Comparison of ENCODE assay signal across 8 cellular contexts in the genomic region with DNA sequence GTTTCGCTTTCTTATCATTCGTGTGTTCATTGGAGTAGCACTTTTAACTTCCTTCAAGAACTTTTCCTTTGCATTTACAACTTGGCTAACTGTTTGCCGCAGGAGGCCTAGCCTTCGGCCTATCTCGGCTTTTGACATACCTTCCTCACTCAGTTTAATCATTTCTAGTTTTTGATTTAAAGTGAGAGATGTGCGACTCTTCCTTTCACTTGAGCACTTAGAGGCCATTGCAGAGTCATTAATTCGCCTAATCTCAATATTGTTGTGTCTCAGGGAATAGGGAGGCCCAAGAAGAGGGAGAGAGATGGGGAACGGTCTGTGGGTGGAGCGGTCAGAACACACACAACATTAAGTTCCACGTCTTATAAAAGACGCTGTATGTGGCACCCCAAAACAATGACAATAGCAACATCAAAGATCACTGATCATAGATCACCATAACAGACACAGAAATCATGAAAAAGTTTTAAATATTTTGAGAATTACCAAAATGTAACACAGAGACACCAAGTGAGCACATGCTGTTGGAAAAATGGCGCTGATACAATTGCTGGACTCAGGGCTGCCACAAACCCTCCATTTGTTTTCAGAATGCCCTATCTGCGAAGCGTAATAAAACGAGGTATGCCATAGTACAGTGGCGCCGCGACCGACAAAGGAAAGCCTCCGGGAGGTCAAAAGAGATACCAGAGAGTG. TPM values are rescaled to one million over a fixed set of nuclear protein-coding genes. Genes with fewer than 3 reads are reported as not detected.
DNase-seq lines count a peak whose midpoint lies in the region; ATAC-seq and TF ChIP-seq lines count a peak whose summit lies in the region.

No MANE protein-coding gene starts in this region.

- peak overlapping the region; percentile 97 for H3K14ac ChIP-seq in H9 (ENCODE audit: insufficient read depth, low read length)

- peaks cover 17 to 18% of the 10 kb centered on the region in 2 experiments for H3K9me3 Mint-ChIP-seq in H9

- no peaks in the 10 kb centered on the region for H3K27me3 Mint-ChIP-seq in H9 (ENCODE audit: low read depth)

- H3K4me1 ChIP-seq in H9 (ENCODE audit: insufficient read depth, low read length): no peaks in the 10 kb centered on the region; the same call in 1 of the 2 replicates
- peaks cover 0 to 29% (median 3%) of the 10 kb centered on the region in 4 donors for H3K4me1 ChIP-seq in Peyer's patch
- peaks cover 3% of the 10 kb centered on the region for H3K4me1 ChIP-seq in prostate gland (replicated peaks)

- H3K23me2 ChIP-seq in H9 (ENCODE audit: insufficient read length, low read depth, low read length, poor library complexity, severe bottlenecking): peaks cover 9% of the 10 kb centered on the region

- TF ChIP-seq CTCF in H9 (conservative IDR thresholded peaks at IDR 0.05) (no peak), Peyer's patch (IDR thresholded peaks at IDR 0.05) (no peak), epithelial cell of proximal tubule (conservative IDR thresholded peaks at IDR 0.05; ENCODE audit: low read depth, low read length) (no peak), prostate gland (IDR thresholded peaks at IDR 0.05) (no peak)

- peak overlapping the region; percentile 83 for H3K18ac ChIP-seq in H9 (ENCODE audit: insufficient read length, low read depth, low read length)

- H3K23ac ChIP-seq in H9 (ENCODE audit: insufficient read length, low read depth, low read length): no peak overlapping the region

- no peak overlapping the region for H2BK5ac ChIP-seq in H9 (ENCODE audit: insufficient read length, low read length)

- H3K36me3 Mint-ChIP-seq in H9 (ENCODE audit: insufficient read depth in 1 of 3, low read depth in 3 of 3): peaks cover 33 to 51% (median 34%) of the 10 kb centered on the region in 3 experiments

- intact Hi-C loops in prostate gland (cut with DNase I): loop anchor here (5.0 kb wide), 1 partner anchor 37 kb away; no protein-coding TSS in a partner anchor

- H3K4me2 ChIP-seq in H9 (ENCODE audit: insufficient read depth, insufficient read length, low read length): peak overlapping the region; percentile 82

- no peak overlapping the region for H2BK120ac ChIP-seq in H9 (ENCODE audit: low read depth, low read length, poor library complexity, severe bottlenecking)

- H4K91ac ChIP-seq in H9 (ENCODE audit: insufficient read length, low read depth, low read length): no peak overlapping the region

- peak overlapping the region; percentile 64 to 97 (median 86) for H3K4me3 ChIP-seq in Peyer's patch
- H3K4me3 ChIP-seq in epithelial cell of proximal tubule (ENCODE audit: low read depth, low read length): peak overlapping the region; percentile 92
- H3K4me3 ChIP-seq in prostate gland: peak overlapping the region; percentile 92 to 97

- H3K79me1 ChIP-seq in H9 (ENCODE audit: insufficient read depth, low read depth, low read length, poor library complexity, severe bottlenecking): peaks cover 4% of the 10 kb centered on the region

- no peaks in the 10 kb centered on the region for H4K20me1 ChIP-seq in H9 (ENCODE audit: control insufficient read depth, insufficient read depth, insufficient read length)

- no peak overlapping the region for H3K4ac ChIP-seq in H9 (ENCODE audit: low read depth, low read length)

- no peak overlapping the region for H4K8ac ChIP-seq in H9 (replicated peaks; ENCODE audit: insufficient read length, low read depth, low read length)

- ATAC-seq in HG02938 (IDR thresholded peaks at IDR 0.05; ENCODE audit: unreplicated experiment): no peak

- H2BK15ac ChIP-seq in H9 (ENCODE audit: low read depth, low read length): no peak overlapping the region; the same call in 1 of the 2 replicates

- no peak overlapping the region for H2AK5ac ChIP-seq in H9 (ENCODE audit: insufficient read length, low read length)

- peaks cover 8% of the 10 kb centered on the region; the same call in 1 of the 2 replicates for H3K79me2 ChIP-seq in H9 (ENCODE audit: insufficient read depth, low read length)

- no peak overlapping the region for H2BK12ac ChIP-seq in H9 (ENCODE audit: insufficient read length, low read depth, low read length)

- peak overlapping the region; percentile 21 for H3K27ac ChIP-seq in H9 (ENCODE audit: insufficient read length, low read depth, low read length)
- peak overlapping the region; percentile 95 to 99 (median 97) for H3K27ac ChIP-seq in Peyer's patch
- H3K27ac ChIP-seq in prostate gland: peak overlapping the region; percentile 96 to 97

- no peak overlapping the region for H2BK20ac ChIP-seq in H9 (ENCODE audit: low read depth, low read length, poor library complexity, severe bottlenecking)

- peak overlapping the region; percentile 95 to 99 for H3K4me3 Mint-ChIP-seq in H9

- no peak overlapping the region for H3T11ph ChIP-seq in H9 (ENCODE audit: low read length)

- DNase-seq in H9 (no peak), Peyer's patch (no peak), epithelial cell of proximal tubule (ENCODE audit: low read depth) (no peak), prostate gland (ENCODE audit: low spot score) (no peak), NCI-H524 treated with DMSO at 0.1 percent for 48 hours (lab: John Stamatoyannopoulos, UW) (no peak), COLO668 (lab: John Stamatoyannopoulos, UW; ENCODE audit: unreplicated experiment) (no peak), middle frontal gyrus (ENCODE audit: extremely low spot score, low spot score) (no peak)

- no peaks in the 10 kb centered on the region for H3K9me3 ChIP-seq in H9 (ENCODE audit: control insufficient read depth, low read depth, low read length)
- H3K9me3 ChIP-seq in Peyer's patch: no peaks in the 10 kb centered on the region
- H3K9me3 ChIP-seq in prostate gland: no peaks in the 10 kb centered on the region

- H3K27ac Mint-ChIP-seq in H9: peak overlapping the region; percentile 97 to 99 (median 98)

- H3K4me1 Mint-ChIP-seq in H9: peaks cover 12 to 16% of the 10 kb centered on the region in 2 experiments

- H3K56ac ChIP-seq in H9 (ENCODE audit: insufficient read length, low read depth, low read length): no peak overlapping the region

- H3K9ac ChIP-seq in H9 (ENCODE audit: extremely low read depth, insufficient read length, low read length): peak overlapping the region; percentile 94

- TF ChIP-seq POLR2A in Peyer's patch (IDR thresholded peaks at IDR 0.05) (no peak), prostate gland (IDR thresholded peaks at IDR 0.05) (no peak)

- no peaks in the 10 kb centered on the region for H3K27me3 ChIP-seq in H9 (ENCODE audit: insufficient read depth, low read length)
- H3K27me3 ChIP-seq in Peyer's patch: no peaks in the 10 kb centered on the region
- no peaks in the 10 kb centered on the region for H3K27me3 ChIP-seq in prostate gland (replicated peaks; ENCODE audit: insufficient read depth)

- no peak overlapping the region for H2AFZ ChIP-seq in H9 (ENCODE audit: low read length)

- peak overlapping the region; percentile 41 for H4K5ac ChIP-seq in H9 (ENCODE audit: insufficient read length, low read depth, low read length)

- H3K36me3 ChIP-seq in Peyer's patch: peaks cover 0 to 11% (median 0%) of the 10 kb centered on the region in 3 donors
- no peaks in the 10 kb centered on the region for H3K36me3 ChIP-seq in prostate gland

- WGBS in H9 (ENCODE audit: extremely low coverage, insufficient read length, low lambda C conversion rate): no CpG with 5 or more reads among the region's 20 CpGs
- WGBS in prostate gland: 42% methylated on average over 20 of the region's 20 CpGs

RNA-seq across cellular contexts. Expression of gene TIGD1, which starts 0.6 kb away (rescaled TPM):
- 4.8 and 6.3 TPM in 2 replicates for total RNA-seq in H9 (2021)
- total RNA-seq in Peyer's patch: 10 to 100 TPM in 3 of 4 donors, 1 to 10 TPM in 1; 8.6 to 31.4 (median 13.4) TPM
- total RNA-seq in epithelial cell of proximal tubule: 1.2 and 2.5 TPM in 2 replicates
- 1 to 10 TPM; 2.6 to 4.9 TPM for total RNA-seq in prostate gland

RNA-seq across cellular contexts. Expression of gene EIF4E2, which starts 0.7 kb away (rescaled TPM):
- 108 and 109 TPM in 2 replicates for total RNA-seq in H9 (2021)
- 10 to 100 TPM; 33.0 to 51.8 (median 44.1) TPM for total RNA-seq in Peyer's patch
- 96.0 and 103 TPM in 2 replicates for total RNA-seq in epithelial cell of proximal tubule
- total RNA-seq in prostate gland: 10 to 100 TPM; 39.2 to 40.6 TPM

RNA-seq across cellular contexts. Expression of gene CHRNG, which starts 10.3 kb away (rescaled TPM):
- total RNA-seq in H9 (2021) (not detected in 2 replicates), Peyer's patch (not detected), epithelial cell of proximal tubule (not detected in 2 replicates), prostate gland (not detected)

RNA-seq across cellular contexts. Expression of gene CHRND, which starts 23.8 kb away (rescaled TPM):
- total RNA-seq in H9 (2021): not detected in 2 replicates
- total RNA-seq in Peyer's patch: not detected
- not detected in 2 replicates for total RNA-seq in epithelial cell of proximal tubule
- 1 to 10 TPM in 1 of 2 donors, under 1 TPM in 1; 0.34 to 1.4 TPM for total RNA-seq in prostate gland

RNA-seq across cellular contexts. Expression of gene PRSS56, which starts 29.6 kb away (rescaled TPM):
- not detected in 2 replicates for total RNA-seq in H9 (2021)
- total RNA-seq in Peyer's patch: not detected
- total RNA-seq in epithelial cell of proximal tubule: not detected in 2 replicates
- total RNA-seq in prostate gland: not detected

Comparison
In these comparisons a context has a peak if more than half of its experiments do, and no peak if none do; other contexts are left out.
1. H3K27ac ChIP-seq: peak in every context shown above with its lines; median percentile 97 in Peyer's patch; 96 in prostate gland; 21 in H9.